Comparison of ENCODE assay signal across 3 cellular contexts in the genomic region with DNA sequence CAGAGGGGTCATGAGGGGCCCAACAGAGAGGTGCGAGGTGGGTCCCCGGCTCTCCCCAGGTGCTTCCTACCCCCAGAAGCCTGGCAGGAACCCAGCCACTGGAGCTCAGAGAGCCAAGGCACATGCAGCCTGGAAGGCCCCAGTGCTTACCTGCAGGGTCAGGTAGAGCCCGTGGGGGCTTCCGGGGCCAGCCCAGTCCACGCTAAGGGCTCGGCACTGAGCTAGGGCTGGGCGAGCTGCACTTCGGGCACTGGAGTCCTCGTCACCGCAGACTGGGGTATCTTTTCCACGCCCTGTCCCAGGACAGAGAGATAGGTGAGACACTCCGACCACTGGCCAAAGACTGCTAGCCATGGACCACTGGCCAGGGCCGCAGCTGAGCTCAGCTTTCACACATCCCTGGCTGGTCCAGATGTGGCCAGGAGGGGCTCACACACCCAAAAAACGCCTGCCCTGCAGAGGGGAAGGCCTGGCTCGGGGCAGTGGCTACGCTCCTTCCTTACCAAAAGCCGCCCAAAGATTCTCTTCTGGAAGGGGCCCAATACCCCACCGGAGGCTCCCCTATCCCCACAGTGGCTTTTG.
TF ChIP-seq lines count a peak whose summit lies in the region.

No MANE protein-coding gene starts in this region.

TF ChIP-seq in A549, 52 proteins besides CTCF, POLR2A, EP300 and RAD21:
- TF ChIP-seq FOSL2 (IDR thresholded peaks at IDR 0.05) (no peak), FOSL2 (CRISPR knock-in tag; IDR thresholded peaks at IDR 0.05) (no peak)

TF ChIP-seq in IMR-90, 13 proteins besides CTCF, POLR2A, EP300 and RAD21:
- TF ChIP-seq NFE2L2 (IDR thresholded peaks at IDR 0.05; ENCODE audit: low read depth, low read length) (no peak), SMC3 (IDR thresholded peaks at IDR 0.05; ENCODE audit: low read depth, low read length) (no peak), FOS (IDR thresholded peaks at IDR 0.05; ENCODE audit: low read depth, low read length) (no peak), BHLHE40 (IDR thresholded peaks at IDR 0.05; ENCODE audit: low read depth, low read length) (no peak), MAFK (IDR thresholded peaks at IDR 0.05; ENCODE audit: low read depth, low read length) (no peak), MXI1 (IDR thresholded peaks at IDR 0.05; ENCODE audit: borderline replicate concordance, low read depth, low read length) (no peak), RFX5 (IDR thresholded peaks at IDR 0.05; ENCODE audit: low read depth, low read length) (no peak), CHD1 (IDR thresholded peaks at IDR 0.05; ENCODE audit: low read depth, low read length) (no peak), RCOR1 (IDR thresholded peaks at IDR 0.05; ENCODE audit: insufficient replicate concordance, low read length) (no peak), MAZ (IDR thresholded peaks at IDR 0.05; ENCODE audit: borderline replicate concordance, low read depth, low read length) (no peak), CEBPB (IDR thresholded peaks at IDR 0.05; ENCODE audit: low read depth, low read length) (no peak)
- TF ChIP-seq, protein P1, sequence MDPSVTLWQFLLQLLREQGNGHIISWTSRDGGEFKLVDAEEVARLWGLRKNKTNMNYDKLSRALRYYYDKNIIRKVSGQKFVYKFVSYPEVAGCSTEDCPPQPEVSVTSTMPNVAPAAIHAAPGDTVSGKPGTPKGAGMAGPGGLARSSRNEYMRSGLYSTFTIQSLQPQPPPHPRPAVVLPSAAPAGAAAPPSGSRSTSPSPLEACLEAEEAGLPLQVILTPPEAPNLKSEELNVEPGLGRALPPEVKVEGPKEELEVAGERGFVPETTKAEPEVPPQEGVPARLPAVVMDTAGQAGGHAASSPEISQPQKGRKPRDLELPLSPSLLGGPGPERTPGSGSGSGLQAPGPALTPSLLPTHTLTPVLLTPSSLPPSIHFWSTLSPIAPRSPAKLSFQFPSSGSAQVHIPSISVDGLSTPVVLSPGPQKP (IDR thresholded peaks at IDR 0.05; ENCODE audit: borderline replicate concordance, low read depth, low read length): no peak
- TF ChIP-seq, protein P2, sequence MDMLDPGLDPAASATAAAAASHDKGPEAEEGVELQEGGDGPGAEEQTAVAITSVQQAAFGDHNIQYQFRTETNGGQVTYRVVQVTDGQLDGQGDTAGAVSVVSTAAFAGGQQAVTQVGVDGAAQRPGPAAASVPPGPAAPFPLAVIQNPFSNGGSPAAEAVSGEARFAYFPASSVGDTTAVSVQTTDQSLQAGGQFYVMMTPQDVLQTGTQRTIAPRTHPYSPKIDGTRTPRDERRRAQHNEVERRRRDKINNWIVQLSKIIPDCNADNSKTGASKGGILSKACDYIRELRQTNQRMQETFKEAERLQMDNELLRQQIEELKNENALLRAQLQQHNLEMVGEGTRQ (IDR thresholded peaks at IDR 0.05; ENCODE audit: low read depth, low read length): no peak

TF ChIP-seq in GM12878, 131 proteins besides CTCF, POLR2A, EP300 and RAD21:
- TF ChIP-seq TCF3 (IDR thresholded peaks at IDR 0.05; ENCODE audit: borderline replicate concordance, insufficient read depth, low read depth, low read length): no peak
- no peak for TF ChIP-seq ASH2L (IDR thresholded peaks at IDR 0.05; ENCODE audit: borderline replicate concordance, low read depth)
- no peak for TF ChIP-seq EGR1 (IDR thresholded peaks at IDR 0.05; ENCODE audit: borderline replicate concordance in 1 of 2, low read depth in 2 of 2, low read length in 2 of 2)
- TF ChIP-seq, protein P3, sequence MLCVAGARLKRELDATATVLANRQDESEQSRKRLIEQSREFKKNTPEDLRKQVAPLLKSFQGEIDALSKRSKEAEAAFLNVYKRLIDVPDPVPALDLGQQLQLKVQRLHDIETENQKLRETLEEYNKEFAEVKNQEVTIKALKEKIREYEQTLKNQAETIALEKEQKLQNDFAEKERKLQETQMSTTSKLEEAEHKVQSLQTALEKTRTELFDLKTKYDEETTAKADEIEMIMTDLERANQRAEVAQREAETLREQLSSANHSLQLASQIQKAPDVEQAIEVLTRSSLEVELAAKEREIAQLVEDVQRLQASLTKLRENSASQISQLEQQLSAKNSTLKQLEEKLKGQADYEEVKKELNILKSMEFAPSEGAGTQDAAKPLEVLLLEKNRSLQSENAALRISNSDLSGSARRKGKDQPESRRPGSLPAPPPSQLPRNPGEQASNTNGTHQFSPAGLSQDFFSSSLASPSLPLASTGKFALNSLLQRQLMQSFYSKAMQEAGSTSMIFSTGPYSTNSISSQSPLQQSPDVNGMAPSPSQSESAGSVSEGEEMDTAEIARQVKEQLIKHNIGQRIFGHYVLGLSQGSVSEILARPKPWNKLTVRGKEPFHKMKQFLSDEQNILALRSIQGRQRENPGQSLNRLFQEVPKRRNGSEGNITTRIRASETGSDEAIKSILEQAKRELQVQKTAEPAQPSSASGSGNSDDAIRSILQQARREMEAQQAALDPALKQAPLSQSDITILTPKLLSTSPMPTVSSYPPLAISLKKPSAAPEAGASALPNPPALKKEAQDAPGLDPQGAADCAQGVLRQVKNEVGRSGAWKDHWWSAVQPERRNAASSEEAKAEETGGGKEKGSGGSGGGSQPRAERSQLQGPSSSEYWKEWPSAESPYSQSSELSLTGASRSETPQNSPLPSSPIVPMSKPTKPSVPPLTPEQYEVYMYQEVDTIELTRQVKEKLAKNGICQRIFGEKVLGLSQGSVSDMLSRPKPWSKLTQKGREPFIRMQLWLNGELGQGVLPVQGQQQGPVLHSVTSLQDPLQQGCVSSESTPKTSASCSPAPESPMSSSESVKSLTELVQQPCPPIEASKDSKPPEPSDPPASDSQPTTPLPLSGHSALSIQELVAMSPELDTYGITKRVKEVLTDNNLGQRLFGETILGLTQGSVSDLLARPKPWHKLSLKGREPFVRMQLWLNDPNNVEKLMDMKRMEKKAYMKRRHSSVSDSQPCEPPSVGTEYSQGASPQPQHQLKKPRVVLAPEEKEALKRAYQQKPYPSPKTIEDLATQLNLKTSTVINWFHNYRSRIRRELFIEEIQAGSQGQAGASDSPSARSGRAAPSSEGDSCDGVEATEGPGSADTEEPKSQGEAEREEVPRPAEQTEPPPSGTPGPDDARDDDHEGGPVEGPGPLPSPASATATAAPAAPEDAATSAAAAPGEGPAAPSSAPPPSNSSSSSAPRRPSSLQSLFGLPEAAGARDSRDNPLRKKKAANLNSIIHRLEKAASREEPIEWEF (IDR thresholded peaks at IDR 0.05; ENCODE audit: insufficient replicate concordance, low read depth, low read length): no peak
- TF ChIP-seq CBX5 (IDR thresholded peaks at IDR 0.05; ENCODE audit: low read depth): no peak
- TF ChIP-seq HDAC2 (IDR thresholded peaks at IDR 0.05): no peak
- no peak for TF ChIP-seq NBN (IDR thresholded peaks at IDR 0.05)
- no peak for TF ChIP-seq SP1 (IDR thresholded peaks at IDR 0.05; ENCODE audit: low read depth, low read length)
- no peak for TF ChIP-seq SMC3 (IDR thresholded peaks at IDR 0.05; ENCODE audit: borderline replicate concordance, low read length)
- TF ChIP-seq ZBTB40 (IDR thresholded peaks at IDR 0.05; ENCODE audit: borderline replicate concordance): no peak
- no peak for TF ChIP-seq RBBP5 (conservative IDR thresholded peaks at IDR 0.05)
- no peak for TF ChIP-seq RELB (IDR thresholded peaks at IDR 0.05; ENCODE audit: low read depth)
- no peak for TF ChIP-seq MYB (IDR thresholded peaks at IDR 0.05; ENCODE audit: borderline replicate concordance, low read depth, low read length)
- TF ChIP-seq MLLT1 (IDR thresholded peaks at IDR 0.05): no peak
- no peak for TF ChIP-seq DPF2 (IDR thresholded peaks at IDR 0.05)
- TF ChIP-seq SIN3A (IDR thresholded peaks at IDR 0.05; ENCODE audit: low read depth, low read length): no peak
- TF ChIP-seq BACH1 (IDR thresholded peaks at IDR 0.05; ENCODE audit: borderline replicate concordance): no peak
- TF ChIP-seq, protein P4, sequence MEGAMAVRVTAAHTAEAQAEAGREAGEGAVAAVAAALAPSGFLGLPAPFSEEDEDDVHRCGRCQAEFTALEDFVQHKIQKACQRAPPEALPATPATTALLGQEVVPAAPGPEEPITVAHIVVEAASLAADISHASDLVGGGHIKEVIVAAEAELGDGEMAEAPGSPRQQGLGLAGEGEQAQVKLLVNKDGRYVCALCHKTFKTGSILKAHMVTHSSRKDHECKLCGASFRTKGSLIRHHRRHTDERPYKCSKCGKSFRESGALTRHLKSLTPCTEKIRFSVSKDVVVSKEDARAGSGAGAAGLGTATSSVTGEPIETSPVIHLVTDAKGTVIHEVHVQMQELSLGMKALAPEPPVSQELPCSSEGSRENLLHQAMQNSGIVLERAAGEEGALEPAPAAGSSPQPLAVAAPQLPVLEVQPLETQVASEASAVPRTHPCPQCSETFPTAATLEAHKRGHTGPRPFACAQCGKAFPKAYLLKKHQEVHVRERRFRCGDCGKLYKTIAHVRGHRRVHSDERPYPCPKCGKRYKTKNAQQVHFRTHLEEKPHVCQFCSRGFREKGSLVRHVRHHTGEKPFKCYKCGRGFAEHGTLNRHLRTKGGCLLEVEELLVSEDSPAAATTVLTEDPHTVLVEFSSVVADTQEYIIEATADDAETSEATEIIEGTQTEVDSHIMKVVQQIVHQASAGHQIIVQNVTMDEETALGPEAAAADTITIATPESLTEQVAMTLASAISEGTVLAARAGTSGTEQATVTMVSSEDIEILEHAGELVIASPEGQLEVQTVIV (IDR thresholded peaks at IDR 0.05; ENCODE audit: borderline replicate concordance, partially characterized antibody): no peak
